ENCODE assay signal across 13 cellular contexts in the genomic region with DNA sequence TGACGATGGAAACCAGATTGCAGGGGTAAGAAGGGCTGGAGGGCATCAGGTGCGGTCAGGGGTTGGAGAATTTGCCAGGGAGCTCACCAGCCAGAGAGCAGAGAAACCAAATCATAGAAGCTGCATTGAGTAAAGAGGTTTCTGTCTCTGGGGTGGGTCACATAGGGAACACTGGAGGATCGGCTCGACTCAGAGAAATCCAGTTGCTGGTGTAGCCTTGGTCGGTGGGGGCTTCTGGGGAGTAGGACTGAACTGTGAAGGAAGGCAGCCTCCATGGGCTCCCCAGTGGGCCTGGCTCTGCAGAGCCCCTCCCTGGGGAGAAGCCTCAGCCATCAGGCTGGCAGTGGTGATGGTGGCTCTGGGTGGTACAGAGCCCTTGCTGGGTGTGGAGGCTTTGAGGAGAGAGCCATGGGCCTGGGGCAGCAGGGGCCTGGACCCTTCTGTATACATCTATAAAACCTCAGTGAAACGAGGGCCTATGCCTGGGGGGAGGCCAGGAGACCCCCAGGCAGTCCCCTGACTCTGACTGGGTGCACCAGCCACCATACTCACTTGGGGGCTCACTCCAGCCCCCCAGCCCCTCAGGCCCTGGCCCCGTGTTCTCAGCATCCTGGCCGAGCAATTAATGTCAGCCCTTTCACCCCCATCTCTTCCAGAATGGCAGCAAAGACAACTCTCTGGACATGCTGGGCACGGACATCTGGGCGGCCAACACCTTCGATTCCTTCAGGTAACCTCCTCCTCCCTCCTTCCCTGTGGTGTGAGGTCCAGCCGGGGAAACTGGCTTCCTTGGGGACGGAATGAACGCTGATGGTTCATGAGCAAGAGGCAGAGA.
DNase-seq lines count a peak whose midpoint lies in the region; ATAC-seq and TF ChIP-seq lines count a peak whose summit lies in the region.
"Had no signal": no experiment of that assay in that cellular context is flagged by ENCODE, and none has a peak within 500 bp of the region (broad histone marks: within the 10 kb centered on the region; RNA-seq: fewer than 3 reads in every experiment).

No MANE protein-coding gene starts in this region.

- TF ChIP-seq CTCF in HFFc6 (IDR thresholded peaks at IDR 0.05): no peak
- TF ChIP-seq CTCF in WTC11 (IDR thresholded peaks at IDR 0.05): no peak
- TF ChIP-seq CTCF in sigmoid colon (IDR thresholded peaks at IDR 0.05): no peak

- POLR2A ChIA-PET in WTC11 (lab: Charles Lee): no interaction called here

- peak overlapping the region in 3 of 4 donors; percentile 18 to 43 (median 29) for H3K27ac ChIP-seq in sigmoid colon
- H3K27ac ChIP-seq: BLaER1, SK-N-MC had no signal

- TF ChIP-seq POLR2A in sigmoid colon (IDR thresholded peaks at IDR 0.05): no peak

- peaks cover 0 to 34% (median 18%) of the 10 kb centered on the region in 4 donors for H3K4me1 ChIP-seq in sigmoid colon

- H3K27ac Mint-ChIP-seq in HFFc6 (peak overlapping the region; percentile 65; the same call in 1 of the 2 replicates), WTC11 (peak overlapping the region; percentile 66; the same call in 1 of the 2 replicates)
- H3K27ac Mint-ChIP-seq in activated naive CD8-positive, alpha-beta T cell treated with anti-CD3 and anti-CD28 coated beads for 36 hours: no peak overlapping the region

- peaks cover 21% of the 10 kb centered on the region for H3K36me3 Mint-ChIP-seq in HFFc6 (ENCODE audit: low read depth)
- H3K36me3 Mint-ChIP-seq in WTC11: peaks cover 15% of the 10 kb centered on the region
- peaks cover 2% of the 10 kb centered on the region for H3K36me3 Mint-ChIP-seq in activated naive CD8-positive, alpha-beta T cell treated with anti-CD3 and anti-CD28 coated beads for 36 hours

- H3K27me3 Mint-ChIP-seq in HFFc6 (ENCODE audit: insufficient read depth): peaks cover 1% of the 10 kb centered on the region
- no peaks in the 10 kb centered on the region for H3K27me3 Mint-ChIP-seq in WTC11 (ENCODE audit: low read depth)
- H3K27me3 Mint-ChIP-seq in activated naive CD8-positive, alpha-beta T cell treated with anti-CD3 and anti-CD28 coated beads for 36 hours: no peaks in the 10 kb centered on the region

- TF ChIP-seq EP300 in sigmoid colon (IDR thresholded peaks at IDR 0.05): no peak

- CTCF ChIA-PET in WTC11 (lab: Charles Lee): interaction anchor here (1.6 to 2.4 kb wide), 5 partner anchors 14 to 216 kb away, joined by 3 to 28 read pairs (median 8); no protein-coding TSS in a partner anchor

- H3K4me1 Mint-ChIP-seq in HFFc6 (ENCODE audit: low read depth) (peaks cover 28% of the 10 kb centered on the region; the same call in 1 of the 2 replicates), WTC11 (peaks cover 18% of the 10 kb centered on the region)
- H3K4me1 Mint-ChIP-seq in activated naive CD8-positive, alpha-beta T cell treated with anti-CD3 and anti-CD28 coated beads for 36 hours: no peaks in the 10 kb centered on the region

- no peaks in the 10 kb centered on the region for H3K9me3 ChIP-seq in sigmoid colon

- ATAC-seq in WTC11 (no peak), HG03159 (IDR thresholded peaks at IDR 0.05; ENCODE audit: unreplicated experiment) (no peak), HG03045 (IDR thresholded peaks at IDR 0.05; ENCODE audit: unreplicated experiment) (no peak)

- no peaks in the 10 kb centered on the region for H3K27me3 ChIP-seq in sigmoid colon
- H3K27me3 ChIP-seq: BLaER1 had no signal

- intact Hi-C loops in sigmoid colon (cut with DNase I): loop anchor here (5.0 kb wide), 1 partner anchor 126 kb away; the partner anchor contains the start of gene CTIF

- 92% methylated on average over 14 of the region's 14 CpGs for WGBS in sigmoid colon, 2 donors

- no peak for DNase-seq in HFFc6
- no peak for DNase-seq in WTC11 (ENCODE audit: low spot score)
- peak; percentile 53 for DNase-seq in mesenteric fat pad (ENCODE audit: low spot score)
- peak; percentile 39 for DNase-seq in sigmoid colon
- DNase-seq in activated naive CD8-positive, alpha-beta T cell treated with anti-CD3 and anti-CD28 coated beads for 36 hours: no peak
- DNase-seq in NCI-H187 (lab: John Stamatoyannopoulos, UW): no peak
- DNase-seq: DMS153, NCI-H226 had no signal

- peaks cover 8% of the 10 kb centered on the region; the same call in 1 of the 2 replicates for H3K9me3 Mint-ChIP-seq in HFFc6
- peaks cover 15% of the 10 kb centered on the region for H3K9me3 Mint-ChIP-seq in WTC11
- H3K9me3 Mint-ChIP-seq in activated naive CD8-positive, alpha-beta T cell treated with anti-CD3 and anti-CD28 coated beads for 36 hours: peaks cover 1% of the 10 kb centered on the region

- H3K4me3 Mint-ChIP-seq in HFFc6: no peak overlapping the region
- H3K4me3 Mint-ChIP-seq in WTC11: no peak overlapping the region
- H3K4me3 Mint-ChIP-seq in activated naive CD8-positive, alpha-beta T cell treated with anti-CD3 and anti-CD28 coated beads for 36 hours: no peak overlapping the region
- H3K4me3 Mint-ChIP-seq: H9 had no signal

- H3K36me3 ChIP-seq in sigmoid colon: peaks cover 0 to 32% (median 8%) of the 10 kb centered on the region in 4 donors

- H3K4me3 ChIP-seq in sigmoid colon: no peak overlapping the region
- H3K4me3 ChIP-seq: BLaER1, SK-N-MC had no signal

TF ChIP-seq in WTC11, 78 proteins besides CTCF, POLR2A, EP300 and RAD21:
- TF ChIP-seq ZNF219 (CRISPR knock-in tag; IDR thresholded peaks at IDR 0.05; ENCODE audit: borderline replicate concordance) (no peak), FOXK1 (CRISPR knock-in tag; IDR thresholded peaks at IDR 0.05) (no peak), CDX4 (CRISPR knock-in tag; IDR thresholded peaks at IDR 0.05; ENCODE audit: borderline replicate concordance) (no peak), ZNF396 (CRISPR knock-in tag; IDR thresholded peaks at IDR 0.05; ENCODE audit: borderline replicate concordance) (no peak), TCF7 (CRISPR knock-in tag; IDR thresholded peaks at IDR 0.05; ENCODE audit: low read depth) (no peak), EMX1 (CRISPR knock-in tag; IDR thresholded peaks at IDR 0.05) (no peak), ATF3 (CRISPR knock-in tag; conservative IDR thresholded peaks at IDR 0.05) (no peak), JUN (CRISPR knock-in tag; IDR thresholded peaks at IDR 0.05) (no peak), ZBTB21 (CRISPR knock-in tag; IDR thresholded peaks at IDR 0.05; ENCODE audit: borderline replicate concordance) (no peak), SMAD4 (CRISPR knock-in tag; IDR thresholded peaks at IDR 0.05) (no peak), OVOL2 (CRISPR knock-in tag; IDR thresholded peaks at IDR 0.05; ENCODE audit: borderline replicate concordance) (no peak), RELA (CRISPR knock-in tag; IDR thresholded peaks at IDR 0.05; ENCODE audit: borderline replicate concordance) (no peak), GRHL2 (CRISPR knock-in tag; IDR thresholded peaks at IDR 0.05; ENCODE audit: insufficient replicate concordance, severe bottlenecking) (no peak)
- TF ChIP-seq, protein P1, sequence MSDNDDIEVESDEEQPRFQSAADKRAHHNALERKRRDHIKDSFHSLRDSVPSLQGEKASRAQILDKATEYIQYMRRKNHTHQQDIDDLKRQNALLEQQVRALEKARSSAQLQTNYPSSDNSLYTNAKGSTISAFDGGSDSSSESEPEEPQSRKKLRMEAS (CRISPR knock-in tag; IDR thresholded peaks at IDR 0.05): no peak
- TF ChIP-seq, protein P2, sequence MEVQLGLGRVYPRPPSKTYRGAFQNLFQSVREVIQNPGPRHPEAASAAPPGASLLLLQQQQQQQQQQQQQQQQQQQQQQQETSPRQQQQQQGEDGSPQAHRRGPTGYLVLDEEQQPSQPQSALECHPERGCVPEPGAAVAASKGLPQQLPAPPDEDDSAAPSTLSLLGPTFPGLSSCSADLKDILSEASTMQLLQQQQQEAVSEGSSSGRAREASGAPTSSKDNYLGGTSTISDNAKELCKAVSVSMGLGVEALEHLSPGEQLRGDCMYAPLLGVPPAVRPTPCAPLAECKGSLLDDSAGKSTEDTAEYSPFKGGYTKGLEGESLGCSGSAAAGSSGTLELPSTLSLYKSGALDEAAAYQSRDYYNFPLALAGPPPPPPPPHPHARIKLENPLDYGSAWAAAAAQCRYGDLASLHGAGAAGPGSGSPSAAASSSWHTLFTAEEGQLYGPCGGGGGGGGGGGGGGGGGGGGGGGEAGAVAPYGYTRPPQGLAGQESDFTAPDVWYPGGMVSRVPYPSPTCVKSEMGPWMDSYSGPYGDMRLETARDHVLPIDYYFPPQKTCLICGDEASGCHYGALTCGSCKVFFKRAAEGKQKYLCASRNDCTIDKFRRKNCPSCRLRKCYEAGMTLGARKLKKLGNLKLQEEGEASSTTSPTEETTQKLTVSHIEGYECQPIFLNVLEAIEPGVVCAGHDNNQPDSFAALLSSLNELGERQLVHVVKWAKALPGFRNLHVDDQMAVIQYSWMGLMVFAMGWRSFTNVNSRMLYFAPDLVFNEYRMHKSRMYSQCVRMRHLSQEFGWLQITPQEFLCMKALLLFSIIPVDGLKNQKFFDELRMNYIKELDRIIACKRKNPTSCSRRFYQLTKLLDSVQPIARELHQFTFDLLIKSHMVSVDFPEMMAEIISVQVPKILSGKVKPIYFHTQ (CRISPR knock-in tag; IDR thresholded peaks at IDR 0.05): no peak

Comparison
In these comparisons a context has a peak if more than half of its experiments do, and no peak if none do; other contexts are left out.
1. DNase-seq: peak in mesenteric fat pad (single experiment) and sigmoid colon (single experiment); none in HFFc6 (single experiment), WTC11 (single experiment), activated naive CD8-positive, alpha-beta T cell treated with anti-CD3 and anti-CD28 coated beads for 36 hours (single experiment) and NCI-H187 (0 of 2).